ENCODE assay signal across 10 cellular contexts in the genomic region with DNA sequence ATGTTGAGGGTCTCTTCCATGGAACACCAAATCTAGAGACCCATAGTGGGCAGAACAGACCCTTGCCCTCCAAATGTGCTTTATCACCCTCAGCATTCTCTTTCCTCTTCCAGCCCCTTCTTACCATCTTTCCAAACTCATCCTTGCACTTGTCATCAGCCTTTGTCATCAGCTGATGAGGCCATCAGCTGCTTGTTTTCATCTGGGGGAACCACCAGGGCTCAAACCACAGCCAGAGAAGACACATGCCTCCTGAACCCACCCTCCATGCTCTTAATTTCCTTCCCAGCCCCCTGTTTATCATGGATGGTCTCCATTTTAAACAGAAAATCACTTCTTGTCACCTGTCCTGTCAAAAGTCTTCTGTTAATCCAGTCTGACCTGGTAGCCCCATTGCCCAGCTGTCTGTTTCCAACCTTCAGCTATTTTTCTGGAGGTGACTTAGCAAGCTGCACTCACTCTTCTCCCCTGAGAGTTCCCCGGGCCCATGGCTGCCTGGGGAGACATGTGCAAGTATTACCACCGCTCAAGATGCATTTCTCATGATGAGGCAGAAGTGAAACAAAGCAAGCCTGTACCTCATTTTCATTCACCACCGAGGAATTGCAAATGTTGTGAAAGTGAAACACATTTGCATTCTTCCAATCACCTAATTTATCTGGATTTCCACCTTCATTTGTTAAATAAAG. TPM values are rescaled to one million over a fixed set of nuclear protein-coding genes. Genes with fewer than 3 reads are reported as not detected.
DNase-seq lines count a peak whose midpoint lies in the region; ATAC-seq, FAIRE-seq and TF ChIP-seq lines count a peak whose summit lies in the region.
"Had no signal": no experiment of that assay in that cellular context is flagged by ENCODE, and none has a peak within 500 bp of the region (broad histone marks: within the 10 kb centered on the region; RNA-seq: fewer than 3 reads in every experiment).

No MANE protein-coding gene starts in this region.

- no peak overlapping the region for H3K4me3 ChIP-seq in choroid plexus epithelial cell (ENCODE audit: low read depth, low read length)
- no peak overlapping the region for H3K4me3 ChIP-seq in HepG2 (replicated peaks in 1 of 3; ENCODE audit: insufficient read depth in 1 of 3, low read depth in 2 of 3, low read length in 3 of 3)
- H3K4me3 ChIP-seq: ascending aorta had no signal

- H3K36me3 ChIP-seq in HepG2 (replicated peaks in 1 of 2; ENCODE audit: control insufficient read depth in 1 of 2, insufficient read depth in 2 of 2, low read length in 2 of 2) = no peaks in the 10 kb centered on the region
- H3K36me3 ChIP-seq: ascending aorta had no signal

- in situ Hi-C loops in HepG2 (cut with HindIII; ENCODE audit: extremely low pct_ligation_motif_present, low pct_unique_long_range_greater_than_20kb) = no loop called here

- CTCF ChIA-PET in HepG2 (lab: Yijun Ruan, JAX; ENCODE audit: low intra/inter-chr PET ratio, low total read pairs) = no interaction called here

- TF ChIP-seq RAD21 in HepG2 (CRISPR knock-in tag; IDR thresholded peaks at IDR 0.05) = no peak

- FAIRE-seq in HepG2 (lab: Jason Lieb, UNC) = no peak

- TF ChIP-seq CTCF in choroid plexus epithelial cell (conservative IDR thresholded peaks at IDR 0.05; ENCODE audit: low read depth, low read length) (no peak), HepG2 (CRISPR knock-in tag; IDR thresholded peaks at IDR 0.05) (no peak)

- intact Hi-C loops in HepG2 (cut with micrococcal nuclease; ENCODE audit: unreplicated experiment) = no loop called here

- no peak for TF ChIP-seq POLR2A in HepG2 (IDR thresholded peaks at IDR 0.05; ENCODE audit: insufficient read depth in 1 of 2, low read depth in 2 of 2, low read length in 2 of 2)

- ATAC-seq in GM18511 (IDR thresholded peaks at IDR 0.05; ENCODE audit: unreplicated experiment) = peak; percentile 99
- peak; percentile 100 for ATAC-seq in GM21360 (IDR thresholded peaks at IDR 0.05; ENCODE audit: unreplicated experiment)
- peak; percentile 100 for ATAC-seq in HG03280 (IDR thresholded peaks at IDR 0.05; ENCODE audit: unreplicated experiment)
- no peak for ATAC-seq in HepG2

- WGBS in HepG2 (ENCODE audit: low lambda C conversion rate) = 45% methylated on average over 3 of the region's 3 CpGs

- no peaks in the 10 kb centered on the region for H4K20me1 ChIP-seq in HepG2 (ENCODE audit: insufficient read depth, low read length)

- no peak overlapping the region for H3K9ac ChIP-seq in HepG2 (ENCODE audit: insufficient read depth, low read depth, low read length)

- H3K79me2 ChIP-seq in HepG2 (ENCODE audit: insufficient read depth, low read length) = no peaks in the 10 kb centered on the region

- H2AFZ ChIP-seq in HepG2 (ENCODE audit: low read length) = no peak overlapping the region

- POLR2A ChIA-PET in HepG2 (lab: Yijun Ruan, JAX) = no interaction called here

- no TSS peak for BruUV-seq in HepG2 (replicated peaks; lab: Mats Ljungman, UMichigan)

- TF ChIP-seq EP300 in HepG2 (IDR thresholded peaks at IDR 0.05; ENCODE audit: low read depth in 2 of 2, low read length in 2 of 2) (no peak), HepG2 (CRISPR knock-in tag; IDR thresholded peaks at IDR 0.05; ENCODE audit: borderline replicate concordance) (no peak)

- H3K9me3 ChIP-seq in HepG2 (ENCODE audit: low read length) = no peaks in the 10 kb centered on the region
- H3K9me3 ChIP-seq: ascending aorta had no signal

- no peak overlapping the region for H3K27ac ChIP-seq in HepG2 (ENCODE audit: extremely low read length, insufficient read depth, low read length)
- H3K27ac ChIP-seq: ascending aorta had no signal

- H3K27me3 ChIP-seq in HepG2 (ENCODE audit: control insufficient read depth in 1 of 2, insufficient read depth in 2 of 2, low read length in 2 of 2) = peaks cover 0 to 8% of the 10 kb centered on the region in 2 experiments; a peak in 3 of 5 replicates
- H3K27me3 ChIP-seq: ascending aorta had no signal

- no peak overlapping the region for H3K4me2 ChIP-seq in HepG2 (ENCODE audit: low read depth, low read length)

- peak; percentile 44 for DNase-seq in choroid plexus epithelial cell (ENCODE audit: low read depth)
- no peak for DNase-seq in NCI-H187 treated with DMSO at 0.1 percent for 48 hours (lab: John Stamatoyannopoulos, UW)
- no peak for DNase-seq in stimulated activated CD4-positive, alpha-beta T cell treated with anti-CD3 and anti-CD28 coated beads, Interleukin-12 subunit alpha, Interleukin-12 subunit beta, amount 100 ng/mL, for 4 hours
- no peak for DNase-seq in HepG2 (ENCODE audit: low spot score)
- DNase-seq in kidney glomerular epithelial cell (lab: John Stamatoyannopoulos, UW) = no peak
- DNase-seq: SHP77 had no signal

- no peaks in the 10 kb centered on the region for H3K4me1 ChIP-seq in HepG2 (ENCODE audit: insufficient read depth, low read length)
- H3K4me1 ChIP-seq: ascending aorta had no signal

TF ChIP-seq in HepG2, 621 proteins besides CTCF, POLR2A, EP300 and RAD21:
- TF ChIP-seq ZNF629 (CRISPR knock-in tag; conservative IDR thresholded peaks at IDR 0.05) (no peak), JDP2 (CRISPR knock-in tag; IDR thresholded peaks at IDR 0.05; ENCODE audit: borderline replicate concordance) (no peak), CAMTA2 (CRISPR knock-in tag; IDR thresholded peaks at IDR 0.05; ENCODE audit: borderline replicate concordance) (no peak), NFIC (IDR thresholded peaks at IDR 0.05; ENCODE audit: low read length) (no peak)

RNA-seq across cellular contexts. Expression of a gene that starts 14.7 kb away (rescaled TPM):
- total RNA-seq in HepG2 (2016; rRNA removed; fragmentation: Illumina TruSeq; extraction: Trizol) = 3.7 and 6.0 TPM in 2 replicates
- total RNA-seq in HepG2 (2016; cell fraction: cytosol; rRNA removed; fragmentation: Illumina TruSeq; extraction: Trizol; ENCODE audit: low read depth) = 0.20 and 0.44 TPM in 2 replicates
- total RNA-seq in HepG2 (2016; cell fraction: insoluble cytoplasmic fraction; rRNA removed; fragmentation: Illumina TruSeq; extraction: Trizol) = 3.8 and 5.5 TPM in 2 replicates
- total RNA-seq in HepG2 (2016; cell fraction: membrane; rRNA removed; fragmentation: Illumina TruSeq; extraction: Trizol) = 1.6 and 1.7 TPM in 2 replicates
- total RNA-seq in HepG2 (2016; cell fraction: nucleus; rRNA removed; fragmentation: Illumina TruSeq; extraction: Trizol) = 4.7 and 4.8 TPM in 2 replicates
- 1.1 and 1.2 TPM in 2 replicates for polyA plus RNA-seq in HepG2 (2011; rRNA removed)
- polyA plus RNA-seq in HepG2 (2011; cell fraction: cytosol; rRNA removed) = 0.74 and 0.99 TPM in 2 replicates
- polyA plus RNA-seq in HepG2 (2011; cell fraction: nucleus; rRNA removed) = 2.4 and 2.9 TPM in 2 replicates
- 1.6 and 2.4 TPM in 2 replicates for polyA plus RNA-seq in HepG2 (2012)
- polyA plus RNA-seq in HepG2 (2016; cell fraction: cytosol; fragmentation: Illumina TruSeq; extraction: Trizol; ENCODE audit: low read depth) = 0.16 and 0.17 TPM in 2 replicates
- polyA plus RNA-seq in HepG2 (2016; cell fraction: insoluble cytoplasmic fraction; fragmentation: Illumina TruSeq; extraction: Trizol; ENCODE audit: low read depth) = 4.5 and 4.9 TPM in 2 replicates
- polyA plus RNA-seq in HepG2 (2016; cell fraction: membrane; fragmentation: Illumina TruSeq; extraction: Trizol; ENCODE audit: low read depth) = 0.78 and 0.93 TPM in 2 replicates
- polyA plus RNA-seq in HepG2 (2016; cell fraction: nucleus; fragmentation: Illumina TruSeq; extraction: Trizol; ENCODE audit: insufficient read depth, low read depth) = 6.9 TPM in 2 replicates
- polyA minus RNA-seq in HepG2 (2011; rRNA and poly(A)+ RNA removed; ENCODE audit: low replicate concordance) = 2.1 and 23.9 TPM in 2 replicates
- 2.3 TPM in 2 replicates for polyA minus RNA-seq in HepG2 (2011; cell fraction: cytosol; rRNA and poly(A)+ RNA removed)
- polyA minus RNA-seq in HepG2 (2011; cell fraction: nucleus; rRNA and poly(A)+ RNA removed) = 3.3 and 3.5 TPM in 2 replicates
